In the genomic region with DNA sequence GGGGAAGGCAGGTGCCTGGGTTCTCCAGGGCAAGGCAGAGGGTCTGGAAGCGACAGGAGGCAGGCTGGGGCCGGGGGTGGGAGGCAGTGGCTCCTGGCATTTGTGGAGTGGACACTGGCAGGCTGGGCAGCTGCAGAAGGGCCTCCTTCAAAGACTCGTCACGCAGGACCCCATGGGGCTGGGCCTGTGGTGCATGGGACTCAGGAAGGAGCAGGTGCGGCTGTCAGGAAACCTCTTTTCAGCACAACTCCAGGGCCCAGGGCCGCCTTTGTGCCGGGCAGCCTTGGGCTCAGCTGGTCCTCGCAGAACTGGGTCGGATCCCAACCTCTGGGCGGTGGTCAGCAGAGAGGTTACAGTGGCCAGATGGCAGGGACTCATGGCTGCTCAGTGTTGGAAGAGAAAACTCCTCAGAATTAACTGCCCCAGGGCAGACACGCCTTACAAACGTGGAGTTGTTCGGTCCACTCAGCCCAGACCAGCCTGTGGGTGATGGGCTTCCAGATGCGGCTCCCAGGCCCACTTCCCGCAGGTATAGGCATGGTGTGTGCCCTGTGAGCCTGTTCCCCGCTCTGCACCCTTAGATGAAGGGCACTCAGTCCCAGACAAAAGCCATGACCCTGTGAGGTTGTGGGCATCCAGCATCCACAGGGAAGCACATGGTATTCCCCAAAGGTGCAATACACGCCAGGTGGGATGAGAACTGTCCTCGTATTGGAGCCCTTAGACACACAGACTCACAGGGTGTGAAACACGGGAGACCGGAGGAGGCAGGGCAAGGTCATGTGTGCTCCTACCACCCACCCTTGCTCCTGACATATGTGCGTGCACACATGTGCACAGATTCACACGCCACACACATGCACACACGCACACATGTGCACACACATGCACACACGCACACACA, we compare ENCODE assay signal across 13 cellular contexts.
"Had no signal": no experiment of that assay in that cellular context is flagged by ENCODE, and none has a peak within 500 bp of the region (broad histone marks: within the 10 kb centered on the region; RNA-seq: fewer than 3 reads in every experiment).

No MANE protein-coding gene starts in this region.

- DNase-seq: activated CD4-positive, alpha-beta T cell treated with anti-CD3 and anti-CD28 coated beads for 1 hour; activated CD4-positive, alpha-beta T cell treated with anti-CD3 and anti-CD28 coated beads, Interleukin-2, amount 50 U/mL, for 48 hours; activated naive CD4-positive, alpha-beta T cell treated with anti-CD3 and anti-CD28 coated beads, Interleukin-2, amount 50 U/mL, for 16 hours; body of pancreas; cerebellar nuclear complex; dermis blood vessel endothelial cell; erythroblast; left colon; stimulated activated CD4-positive, alpha-beta T cell treated with anti-CD3 and anti-CD28 coated beads, Interleukin-2, amount 100 ng/mL, for 48 hours; stimulated activated naive CD8-positive, alpha-beta T cell treated with anti-CD3 and anti-CD28 coated beads, Interleukin-15, Interleukin-2, amounts not matched to agents 100 U/mL and 50 U/mL, for 24 hours; T1000 had no signal

- H3K27ac ChIP-seq: adrenal gland, body of pancreas, suprapubic skin had no signal

- H3K9me3 ChIP-seq: adrenal gland, body of pancreas, suprapubic skin had no signal

- H3K27me3 ChIP-seq: body of pancreas had no signal

- H3K4me1 ChIP-seq: adrenal gland, body of pancreas, suprapubic skin had no signal

- H3K4me3 ChIP-seq: adrenal gland, body of pancreas, suprapubic skin had no signal

- ATAC-seq: body of pancreas; stimulated activated naive CD8-positive, alpha-beta T cell treated with anti-CD3 and anti-CD28 coated beads, Interleukin-15, Interleukin-2, amounts not matched to agents 100 U/mL and 50 U/mL, for 24 hours had no signal

- H3K36me3 ChIP-seq: adrenal gland, suprapubic skin had no signal
